ENCODE assay signal across 31 cellular contexts in the genomic region with DNA sequence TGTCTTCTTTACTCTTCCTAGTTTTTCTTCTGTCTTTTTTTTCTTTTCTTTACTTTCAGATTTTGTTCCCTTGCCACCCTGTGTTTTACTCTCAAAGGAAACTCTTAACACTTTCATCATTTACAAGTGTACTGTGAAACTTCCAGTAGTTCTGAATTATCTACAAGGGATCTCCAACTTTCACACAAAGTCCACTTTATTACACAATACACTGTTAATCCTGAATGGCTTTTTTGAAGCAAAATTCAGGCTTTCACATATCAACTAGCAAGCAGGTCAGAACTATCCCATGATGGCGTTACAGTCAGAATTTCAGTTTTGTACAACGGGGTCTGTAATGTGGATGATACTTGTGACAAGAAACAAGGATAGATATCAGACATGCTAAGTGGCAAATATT.
"Had no signal": no experiment of that assay in that cellular context is flagged by ENCODE, and none has a peak within 500 bp of the region (broad histone marks: within the 10 kb centered on the region; RNA-seq: fewer than 3 reads in every experiment).

No MANE protein-coding gene starts in this region.

- ATAC-seq: activated CD8-positive, alpha-beta T cell treated with anti-CD3 and anti-CD28 coated beads for 36 hours; activated naive CD4-positive, alpha-beta T cell treated with anti-CD3 and anti-CD28 coated beads, Interleukin-2, amount 50 U/mL, for 72 hours; activated T-cell treated with anti-CD3 and anti-CD28 coated beads, Interleukin-2, amount 50 U/mL, for 4 hours; activated T-cell treated with anti-CD3 and anti-CD28 coated beads, Interleukin-2, amount 50 U/mL, for 72 hours; activated T-helper 17 cell treated with anti-CD3 and anti-CD28 coated beads, Interleukin-2, amount 50 U/mL, for 72 hours; body of pancreas had no signal

- H3K27me3 ChIP-seq: adrenal gland, body of pancreas, cardiac muscle cell had no signal

- H3K4me1 ChIP-seq: adrenal gland, body of pancreas had no signal

- H3K9me3 ChIP-seq: adrenal gland, body of pancreas had no signal

- H3K4me3 ChIP-seq: adrenal gland, body of pancreas, cardiac muscle cell had no signal

- H3K27ac ChIP-seq: adrenal gland, body of pancreas, cardiac muscle cell, VCaP had no signal

- DNase-seq: activated B cell treated with CpG ODN at 0.5 μM for 24 hours; activated CD4-positive, alpha-beta memory T cell treated with anti-CD3 and anti-CD28 coated beads for 36 hours; activated CD4-positive, alpha-beta T cell treated with anti-CD3 and anti-CD28 coated beads for 4 hours; activated CD4-positive, alpha-beta T cell treated with anti-CD3 and anti-CD28 coated beads, Interleukin-2, amount 10 ng/mL, durations not matched to agents 24 days and 14 days; activated CD4-positive, alpha-beta T cell treated with anti-CD3 and anti-CD28 coated beads, Interleukin-2, amount 50 U/mL, for 1 hour; activated CD4-positive, alpha-beta T cell treated with anti-CD3 and anti-CD28 coated beads, Interleukin-2, amount 50 U/mL, for 4 hours; activated CD4-positive, CD25-positive, alpha-beta regulatory T cell treated with anti-CD3 and anti-CD28 coated beads, Interleukin-2, amount 50 U/mL, for 72 hours; activated CD8-positive, alpha-beta memory T cell treated with anti-CD3 and anti-CD28 coated beads, Interleukin-2, amount 50 U/mL, for 4 hours; activated CD8-positive, alpha-beta T cell treated with anti-CD3 and anti-CD28 coated beads for 36 hours; activated effector memory CD4-positive, alpha-beta T cell treated with anti-CD3 and anti-CD28 coated beads, Interleukin-2, amount 50 U/mL, for 16 hours; activated gamma-delta T cell treated with Interleukin-2 at 50 U/mL for 16 hours; activated naive CD4-positive, alpha-beta T cell; activated naive CD4-positive, alpha-beta T cell treated with anti-CD3 and anti-CD28 coated beads for 36 hours; activated naive CD4-positive, alpha-beta T cell treated with anti-CD3 and anti-CD28 coated beads, Interleukin-2, amount 50 U/mL, for 16 hours; activated naive CD8-positive, alpha-beta T cell treated with anti-CD3 and anti-CD28 coated beads for 36 hours; activated T-cell treated with anti-CD3 and anti-CD28 coated beads for 4 hours; activated T-cell treated with anti-CD3 and anti-CD28 coated beads, Interleukin-2, amount 50 U/mL, for 1 hour; activated T-cell treated with anti-CD3 and anti-CD28 coated beads, Interleukin-2, amount 50 U/mL, for 4 hours; activated T-cell treated with anti-CD3 and anti-CD28 coated beads, Interleukin-2, amount 50 U/mL, for 72 hours; adrenal gland; amniotic stem cell; aorta; body of pancreas; caudate nucleus; cerebellar nuclear complex; T-helper 2 cell; T-helper 9 cell had no signal

- H3K36me3 ChIP-seq: adrenal gland, cardiac muscle cell had no signal
